23 cellular contexts compared by ENCODE assay signal in the genomic region with DNA sequence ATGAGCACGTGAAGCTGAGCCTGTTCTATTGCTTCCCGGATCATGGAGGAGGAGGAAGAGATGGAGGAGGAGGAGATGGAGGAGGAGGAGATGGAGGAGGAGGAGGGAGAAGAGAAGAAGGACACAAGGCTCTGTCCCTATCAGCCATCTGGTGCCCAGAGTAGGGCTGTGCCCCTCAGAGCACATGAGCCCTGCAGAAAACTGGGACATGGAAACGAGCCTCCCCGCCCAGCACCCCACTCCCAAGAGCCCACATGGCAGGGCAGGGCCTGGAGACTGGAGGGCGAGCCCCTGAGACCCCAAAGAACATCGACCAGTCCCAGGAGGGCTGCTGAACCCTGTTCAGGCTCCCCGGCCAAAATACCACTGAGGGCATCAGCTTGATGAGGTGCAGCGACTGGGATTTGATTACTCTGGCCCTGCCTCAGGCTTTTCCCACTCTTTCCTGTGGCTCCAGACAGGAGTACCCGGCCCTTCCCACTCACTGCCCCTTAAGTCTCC.
"Had no signal": no experiment of that assay in that cellular context is flagged by ENCODE, and none has a peak within 500 bp of the region (broad histone marks: within the 10 kb centered on the region; RNA-seq: fewer than 3 reads in every experiment).

No MANE protein-coding gene starts in this region.

- H3K27me3 Mint-ChIP-seq: activated naive CD4-positive, alpha-beta T cell treated with anti-CD3 and anti-CD28 coated beads, Interleukin-2, amount 50 U/mL, for 24 hours had no signal

- H3K36me3 Mint-ChIP-seq: naive thymus-derived CD8-positive, alpha-beta T cell had no signal

- H3K36me3 ChIP-seq: esophagus squamous epithelium, left lung, lower lobe of right lung, stomach, thyroid gland, upper lobe of left lung, vagina had no signal

- H3K9me3 Mint-ChIP-seq: activated B cell treated with CpG ODN at 0.5 μM for 24 hours; activated naive CD4-positive, alpha-beta T cell treated with anti-CD3 and anti-CD28 coated beads, Interleukin-2, amount 50 U/mL, for 24 hours; activated naive CD8-positive, alpha-beta T cell treated with anti-CD3 and anti-CD28 coated beads, Interleukin-2, amount 50 U/mL, for 24 hours; activated T-helper 17 cell treated with anti-CD3 and anti-CD28 coated beads, Interleukin-2, amount 50 U/mL, for 72 hours; naive thymus-derived CD8-positive, alpha-beta T cell; stimulated activated effector memory CD8-positive, alpha-beta T cell treated with anti-CD3 and anti-CD28 coated beads, Interleukin-12 subunit alpha, Interleukin-12 subunit beta, amount 100 ng/mL, for 72 hours; T-helper 2 cell treated with Interferon-gamma antibody and Interleukin-4, amounts not matched to agents 5 μg/mL and 100 μg/mL, for 36 hours had no signal

- H3K27me3 ChIP-seq: left lung, stomach, thyroid gland, upper lobe of left lung, vagina had no signal

- ATAC-seq: activated naive CD8-positive, alpha-beta T cell treated with anti-CD3 and anti-CD28 coated beads, Interleukin-2, amount 50 U/mL, for 24 hours; naive thymus-derived CD8-positive, alpha-beta T cell; sciatic nerve had no signal

- DNase-seq: activated B cell treated with CpG ODN at 0.5 μM for 24 hours; activated CD4-positive, alpha-beta T cell treated with anti-CD3 and anti-CD28 coated beads, Interleukin-2, amount 50 U/mL, for 4 hours; activated naive CD8-positive, alpha-beta T cell treated with anti-CD3 and anti-CD28 coated beads, Interleukin-2, amount 50 U/mL, for 24 hours; activated T-cell treated with anti-CD3 and anti-CD28 coated beads for 4 hours; effector CD8-positive, alpha-beta T cell; esophagus squamous epithelium; mesenchymal stem cell; stimulated activated CD4-positive, alpha-beta T cell treated with anti-CD3 and anti-CD28 coated beads, Interleukin-4, amount 100 ng/mL, for 24 hours; stomach had no signal

- H3K9me3 ChIP-seq: esophagus squamous epithelium, left lung, lower lobe of right lung, stomach, thyroid gland, upper lobe of left lung, vagina had no signal

- H3K27ac ChIP-seq: epithelial cell of prostate, esophagus squamous epithelium, lower lobe of right lung, stomach, thyroid gland, vagina had no signal

- H3K4me3 Mint-ChIP-seq: activated naive CD8-positive, alpha-beta T cell treated with anti-CD3 and anti-CD28 coated beads, Interleukin-2, amount 50 U/mL, for 24 hours had no signal

- H3K27ac Mint-ChIP-seq: activated naive CD8-positive, alpha-beta T cell treated with anti-CD3 and anti-CD28 coated beads, Interleukin-2, amount 50 U/mL, for 24 hours; progenitor cell of endocrine pancreas had no signal

- H3K4me3 ChIP-seq: esophagus squamous epithelium, left lung, lower lobe of right lung, skin epidermis, stomach, thyroid gland, upper lobe of left lung, vagina had no signal
